ENCODE assay signal across 1 cellular context in genomic region chr10:93600861-93601773, GRCh38.
TF ChIP-seq lines count a peak whose summit lies in the region.

Gene RBP4 (minus strand): TSS chr10:93601235. CDS start chr10:93601028, 207 bp downstream.

TF ChIP-seq in HepG2, 621 proteins besides CTCF, POLR2A, EP300 and RAD21 (continued from another document):
- TF ChIP-seq MLXIP (CRISPR knock-in tag; IDR thresholded peaks at IDR 0.05; ENCODE audit: borderline replicate concordance) (no peak), ELF3 (CRISPR knock-in tag; IDR thresholded peaks at IDR 0.05) (peak; percentile 41; the same call in 1 of the 2 replicates), ZNF329 (CRISPR knock-in tag; IDR thresholded peaks at IDR 0.05; ENCODE audit: low read depth) (peak; percentile 85), ZSCAN21 (CRISPR knock-in tag; IDR thresholded peaks at IDR 0.05; ENCODE audit: borderline replicate concordance) (peak; percentile 92; the same call in 1 of the 2 replicates), ZFP62 (CRISPR knock-in tag; IDR thresholded peaks at IDR 0.05) (0 out of 2 replicates have a peak, but pooled peaks have one; percentile 53), MED13 (CRISPR knock-in tag; IDR thresholded peaks at IDR 0.05) (peak; percentile 89), YEATS4 (CRISPR knock-in tag; IDR thresholded peaks at IDR 0.05; ENCODE audit: borderline replicate concordance) (peak; percentile 87; the same call in 1 of the 2 replicates), HMGA1 (CRISPR knock-in tag; conservative IDR thresholded peaks at IDR 0.05) (no peak), POLR2G (IDR thresholded peaks at IDR 0.05; ENCODE audit: low read depth, low read length) (peak; percentile 90), KLF16 (CRISPR knock-in tag; IDR thresholded peaks at IDR 0.05) (peak in 1 of 2 experiments; percentile 71; a peak in 2 of 4 replicates), SOX5 (CRISPR knock-in tag; IDR thresholded peaks at IDR 0.05; ENCODE audit: borderline replicate concordance) (peak; percentile 37), ZSCAN12 (CRISPR knock-in tag; IDR thresholded peaks at IDR 0.05) (no peak; the same call in 1 of the 2 replicates), ZNF235 (CRISPR knock-in tag; IDR thresholded peaks at IDR 0.05; ENCODE audit: borderline replicate concordance) (peak; percentile 64), ARNT2 (CRISPR knock-in tag; IDR thresholded peaks at IDR 0.05; ENCODE audit: low read depth) (peak; percentile 95), ZNF33B (CRISPR knock-in tag; IDR thresholded peaks at IDR 0.05) (peak; percentile 53; the same call in 1 of the 2 replicates), GATA4 (IDR thresholded peaks at IDR 0.05; ENCODE audit: borderline replicate concordance, low read depth) (peak; percentile 81; the same call in 1 of the 2 replicates), POGZ (CRISPR knock-in tag; IDR thresholded peaks at IDR 0.05) (peak; percentile 80), ZNF558 (CRISPR knock-in tag; IDR thresholded peaks at IDR 0.05; ENCODE audit: borderline replicate concordance) (peak; percentile 77; the same call in 1 of the 2 replicates), PHF5A (CRISPR knock-in tag; IDR thresholded peaks at IDR 0.05; ENCODE audit: low read depth, unreplicated experiment) (no peak), NONO (IDR thresholded peaks at IDR 0.05) (no peak), NONO (CRISPR knock-in tag; conservative IDR thresholded peaks at IDR 0.05) (peak; percentile 85), ZNF446 (CRISPR knock-in tag; IDR thresholded peaks at IDR 0.05) (0 out of 2 replicates have a peak, but pooled peaks have one; percentile 23), IRF2 (CRISPR knock-in tag; IDR thresholded peaks at IDR 0.05) (peak; percentile 86), CAMTA2 (CRISPR knock-in tag; IDR thresholded peaks at IDR 0.05; ENCODE audit: borderline replicate concordance) (no peak), ZNF367 (CRISPR knock-in tag; IDR thresholded peaks at IDR 0.05; ENCODE audit: borderline replicate concordance) (no peak), ZNF17 (CRISPR knock-in tag; IDR thresholded peaks at IDR 0.05) (no peak), GLMP (CRISPR knock-in tag; IDR thresholded peaks at IDR 0.05; ENCODE audit: borderline replicate concordance) (no peak)
- TF ChIP-seq, protein P1, sequence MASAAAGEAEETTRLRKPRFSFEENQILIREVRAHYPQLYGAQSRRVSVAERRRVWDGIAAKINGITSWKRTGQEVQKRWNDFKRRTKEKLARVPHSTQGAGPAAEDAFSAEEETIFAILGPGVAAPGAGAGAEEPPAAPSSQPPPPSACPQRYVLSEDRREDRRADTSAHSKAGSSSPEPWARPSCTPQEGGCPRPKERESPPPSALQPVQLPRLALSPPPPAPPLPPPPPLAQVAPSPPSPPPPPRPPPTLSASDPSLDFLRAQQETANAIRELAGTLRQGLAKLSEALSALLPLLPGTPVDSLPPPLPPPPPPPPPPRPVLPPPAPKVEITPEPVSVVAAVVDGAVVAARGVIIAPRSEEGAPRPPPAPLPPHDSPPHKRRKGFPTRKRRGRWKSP (CRISPR knock-in tag; IDR thresholded peaks at IDR 0.05), result peak; percentile 65
- TF ChIP-seq, protein P2, sequence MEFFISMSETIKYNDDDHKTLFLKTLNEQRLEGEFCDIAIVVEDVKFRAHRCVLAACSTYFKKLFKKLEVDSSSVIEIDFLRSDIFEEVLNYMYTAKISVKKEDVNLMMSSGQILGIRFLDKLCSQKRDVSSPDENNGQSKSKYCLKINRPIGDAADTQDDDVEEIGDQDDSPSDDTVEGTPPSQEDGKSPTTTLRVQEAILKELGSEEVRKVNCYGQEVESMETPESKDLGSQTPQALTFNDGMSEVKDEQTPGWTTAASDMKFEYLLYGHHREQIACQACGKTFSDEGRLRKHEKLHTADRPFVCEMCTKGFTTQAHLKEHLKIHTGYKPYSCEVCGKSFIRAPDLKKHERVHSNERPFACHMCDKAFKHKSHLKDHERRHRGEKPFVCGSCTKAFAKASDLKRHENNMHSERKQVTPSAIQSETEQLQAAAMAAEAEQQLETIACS (CRISPR knock-in tag; IDR thresholded peaks at IDR 0.05), result peak; percentile 65; the same call in 1 of the 2 replicates
- TF ChIP-seq, protein P3, sequence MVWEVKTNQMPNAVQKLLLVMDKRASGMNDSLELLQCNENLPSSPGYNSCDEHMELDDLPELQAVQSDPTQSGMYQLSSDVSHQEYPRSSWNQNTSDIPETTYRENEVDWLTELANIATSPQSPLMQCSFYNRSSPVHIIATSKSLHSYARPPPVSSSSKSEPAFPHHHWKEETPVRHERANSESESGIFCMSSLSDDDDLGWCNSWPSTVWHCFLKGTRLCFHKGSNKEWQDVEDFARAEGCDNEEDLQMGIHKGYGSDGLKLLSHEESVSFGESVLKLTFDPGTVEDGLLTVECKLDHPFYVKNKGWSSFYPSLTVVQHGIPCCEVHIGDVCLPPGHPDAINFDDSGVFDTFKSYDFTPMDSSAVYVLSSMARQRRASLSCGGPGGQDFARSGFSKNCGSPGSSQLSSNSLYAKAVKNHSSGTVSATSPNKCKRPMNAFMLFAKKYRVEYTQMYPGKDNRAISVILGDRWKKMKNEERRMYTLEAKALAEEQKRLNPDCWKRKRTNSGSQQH (CRISPR knock-in tag; IDR thresholded peaks at IDR 0.05; ENCODE audit: low read depth), result peak; percentile 48; the same call in 1 of the 2 replicates
- TF ChIP-seq, protein P4, sequence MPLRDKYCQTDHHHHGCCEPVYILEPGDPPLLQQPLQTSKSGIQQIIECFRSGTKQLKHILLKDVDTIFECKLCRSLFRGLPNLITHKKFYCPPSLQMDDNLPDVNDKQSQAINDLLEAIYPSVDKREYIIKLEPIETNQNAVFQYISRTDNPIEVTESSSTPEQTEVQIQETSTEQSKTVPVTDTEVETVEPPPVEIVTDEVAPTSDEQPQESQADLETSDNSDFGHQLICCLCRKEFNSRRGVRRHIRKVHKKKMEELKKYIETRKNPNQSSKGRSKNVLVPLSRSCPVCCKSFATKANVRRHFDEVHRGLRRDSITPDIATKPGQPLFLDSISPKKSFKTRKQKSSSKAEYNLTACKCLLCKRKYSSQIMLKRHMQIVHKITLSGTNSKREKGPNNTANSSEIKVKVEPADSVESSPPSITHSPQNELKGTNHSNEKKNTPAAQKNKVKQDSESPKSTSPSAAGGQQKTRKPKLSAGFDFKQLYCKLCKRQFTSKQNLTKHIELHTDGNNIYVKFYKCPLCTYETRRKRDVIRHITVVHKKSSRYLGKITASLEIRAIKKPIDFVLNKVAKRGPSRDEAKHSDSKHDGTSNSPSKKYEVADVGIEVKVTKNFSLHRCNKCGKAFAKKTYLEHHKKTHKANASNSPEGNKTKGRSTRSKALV (CRISPR knock-in tag; IDR thresholded peaks at IDR 0.05), result no peak; the same call in 1 of the 2 replicates
- TF ChIP-seq, protein P5, sequence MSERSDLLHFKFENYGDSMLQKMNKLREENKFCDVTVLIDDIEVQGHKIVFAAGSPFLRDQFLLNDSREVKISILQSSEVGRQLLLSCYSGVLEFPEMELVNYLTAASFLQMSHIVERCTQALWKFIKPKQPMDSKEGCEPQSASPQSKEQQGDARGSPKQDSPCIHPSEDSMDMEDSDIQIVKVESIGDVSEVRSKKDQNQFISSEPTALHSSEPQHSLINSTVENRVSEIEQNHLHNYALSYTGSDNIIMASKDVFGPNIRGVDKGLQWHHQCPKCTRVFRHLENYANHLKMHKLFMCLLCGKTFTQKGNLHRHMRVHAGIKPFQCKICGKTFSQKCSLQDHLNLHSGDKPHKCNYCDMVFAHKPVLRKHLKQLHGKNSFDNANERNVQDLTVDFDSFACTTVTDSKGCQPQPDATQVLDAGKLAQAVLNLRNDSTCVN (CRISPR knock-in tag; IDR thresholded peaks at IDR 0.05; ENCODE audit: borderline replicate concordance), result no peak
TF ChIP-seq in HepG2: peak in this region for 316.
